In genomic region chr1:2267862-2268261, GRCh38 we compare ENCODE assay signal across 22 cellular contexts.
"Had no signal": no experiment of that assay in that cellular context is flagged by ENCODE, and none has a peak within 500 bp of the region (broad histone marks: within the 10 kb centered on the region; RNA-seq: fewer than 3 reads in every experiment).

No MANE protein-coding gene starts in this region.

- H3K9me3 Mint-ChIP-seq: activated naive CD4-positive, alpha-beta T cell treated with anti-CD3 and anti-CD28 coated beads for 36 hours; activated naive CD8-positive, alpha-beta T cell treated with anti-CD3 and anti-CD28 coated beads, Interleukin-2, amount 50 U/mL, for 24 hours; activated T-helper 17 cell treated with anti-CD3 and anti-CD28 coated beads, Interleukin-2, amount 50 U/mL, for 72 hours; immature natural killer cell; naive thymus-derived CD8-positive, alpha-beta T cell; T-cell; type B pancreatic cell had no signal

- H3K36me3 ChIP-seq: colonic mucosa, suprapubic skin had no signal

- FAIRE-seq: astrocyte, bronchial epithelial cell, small intestine had no signal

- H3K27me3 Mint-ChIP-seq: activated naive CD8-positive, alpha-beta T cell treated with anti-CD3 and anti-CD28 coated beads, Interleukin-2, amount 50 U/mL, for 24 hours; activated T-helper 17 cell treated with anti-CD3 and anti-CD28 coated beads, Interleukin-2, amount 50 U/mL, for 72 hours; naive thymus-derived CD8-positive, alpha-beta T cell; T-cell; type B pancreatic cell had no signal

- H3K27ac ChIP-seq: colonic mucosa, suprapubic skin, VCaP had no signal

- ATAC-seq: activated naive CD8-positive, alpha-beta T cell treated with anti-CD3 and anti-CD28 coated beads, Interleukin-2, amount 50 U/mL, for 24 hours; activated T-helper 17 cell treated with anti-CD3 and anti-CD28 coated beads, Interleukin-2, amount 50 U/mL, for 72 hours; mucosa of descending colon had no signal

- H3K27me3 ChIP-seq: colonic mucosa, suprapubic skin had no signal

- DNase-seq: activated CD4-positive, alpha-beta T cell treated with anti-CD3 and anti-CD28 coated beads for 1 hour; activated CD4-positive, alpha-beta T cell treated with anti-CD3 and anti-CD28 coated beads, Interleukin-2, amount 50 U/mL, for 4 hours; activated naive CD4-positive, alpha-beta T cell treated with anti-CD3 and anti-CD28 coated beads for 36 hours; activated naive CD8-positive, alpha-beta T cell treated with anti-CD3 and anti-CD28 coated beads, Interleukin-2, amount 50 U/mL, for 24 hours; activated T-cell treated with anti-CD3 and anti-CD28 coated beads for 4 hours; colonic mucosa; effector memory CD4-positive, alpha-beta T cell; foreskin melanocyte; immature natural killer cell; naive thymus-derived CD8-positive, alpha-beta T cell; retina; small intestine; stimulated activated CD4-positive, alpha-beta T cell treated with anti-CD3 and anti-CD28 coated beads, Interleukin-4, amount 100 ng/mL, for 24 hours; stimulated activated naive CD4-positive, alpha-beta T cell; T-cell had no signal

- H3K27ac Mint-ChIP-seq: activated naive CD8-positive, alpha-beta T cell treated with anti-CD3 and anti-CD28 coated beads, Interleukin-2, amount 50 U/mL, for 24 hours; activated T-helper 17 cell treated with anti-CD3 and anti-CD28 coated beads, Interleukin-2, amount 50 U/mL, for 72 hours had no signal

- H3K4me3 Mint-ChIP-seq: activated naive CD4-positive, alpha-beta T cell treated with anti-CD3 and anti-CD28 coated beads for 36 hours; activated naive CD8-positive, alpha-beta T cell treated with anti-CD3 and anti-CD28 coated beads, Interleukin-2, amount 50 U/mL, for 24 hours; activated T-helper 17 cell treated with anti-CD3 and anti-CD28 coated beads, Interleukin-2, amount 50 U/mL, for 72 hours; immature natural killer cell had no signal

- H3K4me3 ChIP-seq: colonic mucosa, mucosa of descending colon, suprapubic skin had no signal

- H3K36me3 Mint-ChIP-seq: immature natural killer cell, type B pancreatic cell had no signal

- H3K9me3 ChIP-seq: colonic mucosa, mucosa of descending colon, suprapubic skin had no signal
